17 cellular contexts compared by ENCODE assay signal in genomic region chr6:72826033-72826432, GRCh38.
A peak's percentile ranks its signal among the peaks of the same experiment; 100 is the strongest.
DNase-seq lines count a peak whose midpoint lies in the region; ATAC-seq and TF ChIP-seq lines count a peak whose summit lies in the region.
"Had no signal": no experiment of that assay in that cellular context is flagged by ENCODE, and none has a peak within 500 bp of the region (broad histone marks: within the 10 kb centered on the region; RNA-seq: fewer than 3 reads in every experiment).

No MANE protein-coding gene starts in this region.

- no peaks in the 10 kb centered on the region for H3K27me3 ChIP-seq in SK-N-SH (ENCODE audit: insufficient read depth)
- H3K27me3 ChIP-seq: ascending aorta, neutrophil had no signal

- H3K27ac ChIP-seq in SK-N-SH (ENCODE audit: low read depth in 2 of 2, low read length in 1 of 2), result peak overlapping the region in 1 of 2 experiments; percentile 89; a peak in 2 of 4 replicates
- H3K27ac ChIP-seq: ascending aorta, neutrophil, skin epidermis had no signal

- CTCF ChIA-PET in activated naive CD4-positive, alpha-beta T cell treated with anti-CD3 and anti-CD28 coated beads for 36 hours (lab: Charles Lee), result interaction anchor here (1.1 kb wide), 2 partner anchors 34 to 204 kb away, joined by 3 to 4 read pairs; partner anchors contain the start of gene KCNQ5
- CTCF ChIA-PET in SK-N-SH (lab: Yijun Ruan, JAX), result interaction anchor here (0.6 to 1.5 kb wide), 3 partner anchors 9 to 210 kb away, joined by 3 read pairs; no protein-coding TSS in a partner anchor

- peaks cover 0 to 8% of the 10 kb centered on the region in 2 experiments; a peak in 1 of 4 replicates for H3K4me1 ChIP-seq in SK-N-SH (ENCODE audit: control insufficient read depth in 1 of 2, insufficient read depth in 2 of 2, low read depth in 1 of 2, low read length in 1 of 2)
- H3K4me1 ChIP-seq: ascending aorta had no signal

- intact Hi-C loops in activated naive CD4-positive, alpha-beta T cell treated with anti-CD3 and anti-CD28 coated beads for 36 hours (cut with micrococcal nuclease), result loop anchor here (1.0 to 5.0 kb wide), 9 partner anchors 36 to 754 kb away; no protein-coding TSS in a partner anchor

- H3K36me3 Mint-ChIP-seq in activated naive CD4-positive, alpha-beta T cell treated with anti-CD3 and anti-CD28 coated beads for 36 hours (ENCODE audit: low read depth), result peaks cover 5% of the 10 kb centered on the region
- H3K36me3 Mint-ChIP-seq in stimulated activated naive CD8-positive, alpha-beta T cell treated with anti-CD3 and anti-CD28 coated beads, Interleukin-15, Interleukin-2, amounts not matched to agents 100 ng/mL and 50 ng/mL, for 24 hours (ENCODE audit: low read depth), result peaks cover 26% of the 10 kb centered on the region
- H3K36me3 Mint-ChIP-seq: WTC11 had no signal

- H3K4me1 Mint-ChIP-seq in activated naive CD4-positive, alpha-beta T cell treated with anti-CD3 and anti-CD28 coated beads for 36 hours (ENCODE audit: low read depth), result peaks cover 39% of the 10 kb centered on the region
- H3K4me1 Mint-ChIP-seq in stimulated activated naive CD8-positive, alpha-beta T cell treated with anti-CD3 and anti-CD28 coated beads, Interleukin-15, Interleukin-2, amounts not matched to agents 100 ng/mL and 50 ng/mL, for 24 hours (ENCODE audit: low read depth), result peaks cover 43% of the 10 kb centered on the region

- TF ChIP-seq CTCF in SK-N-SH (IDR thresholded peaks at IDR 0.05), result no peak

- ATAC-seq in GM19455 (IDR thresholded peaks at IDR 0.05; ENCODE audit: unreplicated experiment) (no peak), GM21717 (IDR thresholded peaks at IDR 0.05; ENCODE audit: unreplicated experiment) (no peak)
- ATAC-seq: WTC11 had no signal

- peaks cover 0 to 6% of the 10 kb centered on the region in 2 experiments for H3K36me3 ChIP-seq in SK-N-SH (replicated peaks in 1 of 2; ENCODE audit: control insufficient read depth in 1 of 2, insufficient read depth in 2 of 2, low read length in 1 of 2)
- H3K36me3 ChIP-seq: ascending aorta, neutrophil had no signal

- TF ChIP-seq EP300 in SK-N-SH (IDR thresholded peaks at IDR 0.05; ENCODE audit: borderline replicate concordance in 1 of 2, low read depth in 1 of 2, low read length in 1 of 2), result peak in 1 of 2 experiments; percentile 69; a peak in 2 of 4 replicates

- no peak overlapping the region for H3K4me3 ChIP-seq in SK-N-SH (ENCODE audit: low read depth in 2 of 2, low read length in 1 of 2)
- H3K4me3 ChIP-seq: ascending aorta, skin epidermis had no signal

- peak overlapping the region; percentile 52 for H3K4me2 ChIP-seq in SK-N-SH

- no peaks in the 10 kb centered on the region for H3K27me3 Mint-ChIP-seq in activated naive CD4-positive, alpha-beta T cell treated with anti-CD3 and anti-CD28 coated beads for 36 hours (ENCODE audit: low read depth)
- no peaks in the 10 kb centered on the region for H3K27me3 Mint-ChIP-seq in stimulated activated naive CD8-positive, alpha-beta T cell treated with anti-CD3 and anti-CD28 coated beads, Interleukin-15, Interleukin-2, amounts not matched to agents 100 ng/mL and 50 ng/mL, for 24 hours

- 8% methylated on average over 1 of the region's 1 CpG for WGBS in SK-N-SH (ENCODE audit: low lambda C conversion rate)

- peaks cover 46% of the 10 kb centered on the region for H3K79me2 ChIP-seq in SK-N-SH (ENCODE audit: insufficient read depth)

- peak overlapping the region; percentile 30; the same call in 1 of the 2 replicates for H3K9ac ChIP-seq in SK-N-SH

- H4K20me1 ChIP-seq in SK-N-SH (ENCODE audit: insufficient read depth), result no peaks in the 10 kb centered on the region

- no peak overlapping the region for H2AFZ ChIP-seq in SK-N-SH (ENCODE audit: low read depth)

- TF ChIP-seq RAD21 in SK-N-SH (IDR thresholded peaks at IDR 0.05; ENCODE audit: low read length), result no peak

- H3K9me2 ChIP-seq in SK-N-SH, result no peaks in the 10 kb centered on the region

- peaks cover 32% of the 10 kb centered on the region for H3F3A ChIP-seq in SK-N-SH (replicated peaks; ENCODE audit: insufficient read depth)

- no peak overlapping the region for H3K4me3 Mint-ChIP-seq in activated naive CD4-positive, alpha-beta T cell treated with anti-CD3 and anti-CD28 coated beads for 36 hours
- peak overlapping the region; percentile 9 for H3K4me3 Mint-ChIP-seq in stimulated activated naive CD8-positive, alpha-beta T cell treated with anti-CD3 and anti-CD28 coated beads, Interleukin-15, Interleukin-2, amounts not matched to agents 100 ng/mL and 50 ng/mL, for 24 hours
- H3K4me3 Mint-ChIP-seq: H9, WTC11 had no signal

- H3K9me3 Mint-ChIP-seq in activated naive CD4-positive, alpha-beta T cell treated with anti-CD3 and anti-CD28 coated beads for 36 hours, result no peaks in the 10 kb centered on the region
- H3K9me3 Mint-ChIP-seq in stimulated activated naive CD8-positive, alpha-beta T cell treated with anti-CD3 and anti-CD28 coated beads, Interleukin-15, Interleukin-2, amounts not matched to agents 100 ng/mL and 50 ng/mL, for 24 hours, result peaks cover 10% of the 10 kb centered on the region

- no peaks in the 10 kb centered on the region for H3K9me3 ChIP-seq in SK-N-SH
- H3K9me3 ChIP-seq: ascending aorta, neutrophil had no signal

- POLR2A ChIA-PET in SK-N-SH (lab: Yijun Ruan, JAX), result no interaction called here

- peak overlapping the region; percentile 13 for H3K27ac Mint-ChIP-seq in activated naive CD4-positive, alpha-beta T cell treated with anti-CD3 and anti-CD28 coated beads for 36 hours
- H3K27ac Mint-ChIP-seq in stimulated activated naive CD8-positive, alpha-beta T cell treated with anti-CD3 and anti-CD28 coated beads, Interleukin-15, Interleukin-2, amounts not matched to agents 100 ng/mL and 50 ng/mL, for 24 hours, result peak overlapping the region; percentile 84
- H3K27ac Mint-ChIP-seq: H9, WTC11 had no signal

- DNase-seq in activated naive CD4-positive, alpha-beta T cell treated with anti-CD3 and anti-CD28 coated beads for 36 hours, result no peak
- DNase-seq in activated naive CD4-positive, alpha-beta T cell treated with Interleukin-2 at 50 U/mL for 16 hours, result no peak
- DNase-seq in SK-N-SH, result no peak
- peak; percentile 51 for DNase-seq in fibroblast of peridontal ligament (ENCODE audit: extremely low read depth)
- no peak for DNase-seq in SHP77 (lab: John Stamatoyannopoulos, UW)
- DNase-seq: activated CD8-positive, alpha-beta memory T cell treated with anti-CD3 and anti-CD28 coated beads, Interleukin-2, amount 50 U/mL, for 48 hours; H9; KBM-7; NCI-H1436 treated with DMSO at 0.1 percent for 48 hours; NCI-H446 treated with DMSO at 0.1 percent for 48 hours had no signal

TF ChIP-seq in SK-N-SH, 30 proteins besides CTCF, POLR2A, EP300 and RAD21 (continues in another document):
- no peak for TF ChIP-seq ELF1 (IDR thresholded peaks at IDR 0.05)
- TF ChIP-seq, protein P1, sequence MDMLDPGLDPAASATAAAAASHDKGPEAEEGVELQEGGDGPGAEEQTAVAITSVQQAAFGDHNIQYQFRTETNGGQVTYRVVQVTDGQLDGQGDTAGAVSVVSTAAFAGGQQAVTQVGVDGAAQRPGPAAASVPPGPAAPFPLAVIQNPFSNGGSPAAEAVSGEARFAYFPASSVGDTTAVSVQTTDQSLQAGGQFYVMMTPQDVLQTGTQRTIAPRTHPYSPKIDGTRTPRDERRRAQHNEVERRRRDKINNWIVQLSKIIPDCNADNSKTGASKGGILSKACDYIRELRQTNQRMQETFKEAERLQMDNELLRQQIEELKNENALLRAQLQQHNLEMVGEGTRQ (IDR thresholded peaks at IDR 0.05; ENCODE audit: borderline replicate concordance, low read depth, low read length), result no peak
- TF ChIP-seq FOXM1 (IDR thresholded peaks at IDR 0.05; ENCODE audit: low read depth), result no peak
- no peak for TF ChIP-seq GABPA (IDR thresholded peaks at IDR 0.05; ENCODE audit: low read depth)
- TF ChIP-seq RXRA (IDR thresholded peaks at IDR 0.05; ENCODE audit: borderline replicate concordance, low read depth), result peak; percentile 40; the same call in 1 of the 2 replicates
- TF ChIP-seq SIN3A (IDR thresholded peaks at IDR 0.05; ENCODE audit: borderline replicate concordance, low read depth, low read length), result no peak
- no peak for TF ChIP-seq TAF1 (IDR thresholded peaks at IDR 0.05; ENCODE audit: borderline replicate concordance, low read depth, low read length)
- no peak for TF ChIP-seq MXI1 (IDR thresholded peaks at IDR 0.05; ENCODE audit: low read depth, low read length)
- TF ChIP-seq TEAD4 (IDR thresholded peaks at IDR 0.05; ENCODE audit: borderline replicate concordance, insufficient read depth), result peak; percentile 12; the same call in 1 of the 2 replicates
- no peak for TF ChIP-seq EZH2phosphoT487 (IDR thresholded peaks at IDR 0.05; ENCODE audit: borderline replicate concordance, low read depth)
- no peak for TF ChIP-seq CHD2 (IDR thresholded peaks at IDR 0.05; ENCODE audit: low read length, partially characterized antibody)
- TF ChIP-seq, protein P2, sequence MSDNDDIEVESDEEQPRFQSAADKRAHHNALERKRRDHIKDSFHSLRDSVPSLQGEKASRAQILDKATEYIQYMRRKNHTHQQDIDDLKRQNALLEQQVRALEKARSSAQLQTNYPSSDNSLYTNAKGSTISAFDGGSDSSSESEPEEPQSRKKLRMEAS (IDR thresholded peaks at IDR 0.05; ENCODE audit: low read depth), result no peak
- TF ChIP-seq FOSL2 (IDR thresholded peaks at IDR 0.05; ENCODE audit: borderline replicate concordance, low read depth), result peak; percentile 69; the same call in 1 of the 2 replicates
- TF ChIP-seq NRF1 (IDR thresholded peaks at IDR 0.05; ENCODE audit: low read depth, low read length), result no peak
- no peak; the same call in 1 of the 2 replicates for TF ChIP-seq POLR2AphosphoS5 (IDR thresholded peaks at IDR 0.05; ENCODE audit: low read depth, low read length)
- TF ChIP-seq NFIC (IDR thresholded peaks at IDR 0.05; ENCODE audit: borderline replicate concordance), result peak; percentile 20; the same call in 1 of the 2 replicates
- TF ChIP-seq, protein P3, sequence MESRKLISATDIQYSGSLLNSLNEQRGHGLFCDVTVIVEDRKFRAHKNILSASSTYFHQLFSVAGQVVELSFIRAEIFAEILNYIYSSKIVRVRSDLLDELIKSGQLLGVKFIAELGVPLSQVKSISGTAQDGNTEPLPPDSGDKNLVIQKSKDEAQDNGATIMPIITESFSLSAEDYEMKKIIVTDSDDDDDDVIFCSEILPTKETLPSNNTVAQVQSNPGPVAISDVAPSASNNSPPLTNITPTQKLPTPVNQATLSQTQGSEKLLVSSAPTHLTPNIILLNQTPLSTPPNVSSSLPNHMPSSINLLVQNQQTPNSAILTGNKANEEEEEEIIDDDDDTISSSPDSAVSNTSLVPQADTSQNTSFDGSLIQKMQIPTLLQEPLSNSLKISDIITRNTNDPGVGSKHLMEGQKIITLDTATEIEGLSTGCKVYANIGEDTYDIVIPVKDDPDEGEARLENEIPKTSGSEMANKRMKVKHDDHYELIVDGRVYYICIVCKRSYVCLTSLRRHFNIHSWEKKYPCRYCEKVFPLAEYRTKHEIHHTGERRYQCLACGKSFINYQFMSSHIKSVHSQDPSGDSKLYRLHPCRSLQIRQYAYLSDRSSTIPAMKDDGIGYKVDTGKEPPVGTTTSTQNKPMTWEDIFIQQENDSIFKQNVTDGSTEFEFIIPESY (IDR thresholded peaks at IDR 0.05; ENCODE audit: borderline replicate concordance, low read depth), result no peak
- no peak for TF ChIP-seq RFX5 (IDR thresholded peaks at IDR 0.05; ENCODE audit: low read length)
- peak; percentile 70 for TF ChIP-seq JUND (IDR thresholded peaks at IDR 0.05)
